Comparison of ENCODE assay signal across 25 cellular contexts in genomic region chr20:17586250-17586649, GRCh38. TPM values are rescaled to one million over a fixed set of nuclear protein-coding genes. Genes with fewer than 3 reads are reported as not detected.
"Had no signal": no experiment of that assay in that cellular context is flagged by ENCODE, and none has a peak within 500 bp of the region (broad histone marks: within the 10 kb centered on the region; RNA-seq: fewer than 3 reads in every experiment).

No MANE protein-coding gene starts in this region.

- DNase-seq: activated CD4-positive, alpha-beta T cell treated with anti-CD3 and anti-CD28 coated beads for 1 hour; activated CD4-positive, alpha-beta T cell treated with anti-CD3 and anti-CD28 coated beads, Interleukin-2, amount 50 U/mL, for 4 hours; activated CD8-positive, alpha-beta memory T cell treated with anti-CD3 and anti-CD28 coated beads, Interleukin-2, amount 50 U/mL, for 48 hours; activated naive CD4-positive, alpha-beta T cell; activated T-cell treated with anti-CD3 and anti-CD28 coated beads, Interleukin-2, amount 50 U/mL, for 4 hours; adrenal gland; colonic mucosa; esophagus squamous epithelium; heart right ventricle; kidney; lower lobe of right lung; mesendoderm; naive thymus-derived CD8-positive, alpha-beta T cell; ovary; right cardiac atrium; stimulated activated CD4-positive, alpha-beta T cell treated with anti-CD3 and anti-CD28 coated beads, Interleukin-1b, Interleukin-23, amount 100 ng/mL, for 48 hours; T-cell; WERI-Rb-1 had no signal

- H3K4me3 Mint-ChIP-seq: activated naive CD8-positive, alpha-beta T cell; activated T-cell treated with anti-CD3 and anti-CD28 coated beads, Interleukin-2, amount 50 U/mL, for 4 hours; central memory CD8-positive, alpha-beta T cell; naive thymus-derived CD8-positive, alpha-beta T cell; neural progenitor cell; stimulated activated naive CD8-positive, alpha-beta T cell treated with anti-CD3 and anti-CD28 coated beads, Interleukin-15, Interleukin-2, amounts not matched to agents 100 ng/mL and 50 ng/mL, for 24 hours; T-cell; T-helper 2 cell treated with Interferon-gamma antibody and Interleukin-4, amounts not matched to agents 5 μg/mL and 100 μg/mL, for 36 hours had no signal

- H3K27me3 ChIP-seq: adrenal gland, colonic mucosa, esophagus squamous epithelium, heart right ventricle, neural progenitor cell, ovary had no signal

- H3K27me3 Mint-ChIP-seq: activated naive CD8-positive, alpha-beta T cell; central memory CD8-positive, alpha-beta T cell; naive thymus-derived CD8-positive, alpha-beta T cell; stimulated activated naive CD8-positive, alpha-beta T cell treated with anti-CD3 and anti-CD28 coated beads, Interleukin-15, Interleukin-2, amounts not matched to agents 100 ng/mL and 50 ng/mL, for 24 hours; T-cell had no signal

- H3K4me1 ChIP-seq: colonic mucosa, neural progenitor cell, prostate gland had no signal

- H3K27ac Mint-ChIP-seq: activated naive CD8-positive, alpha-beta T cell; activated T-helper 2 cell treated with anti-CD3 and anti-CD28 coated beads, Interferon-gamma antibody, Interleukin-2, Interleukin-4, amounts not matched to agents 10 μg/mL and 5 μg/mL and 100 μg/mL, durations not matched to agents 14 hours and 24 hours and 36 hours; neural progenitor cell; stimulated activated naive CD8-positive, alpha-beta T cell treated with anti-CD3 and anti-CD28 coated beads, Interleukin-15, Interleukin-2, amounts not matched to agents 100 ng/mL and 50 ng/mL, for 24 hours; T-cell; T-helper 2 cell treated with Interferon-gamma antibody and Interleukin-4, amounts not matched to agents 5 μg/mL and 100 μg/mL, for 36 hours had no signal

- H3K9ac ChIP-seq: neural progenitor cell had no signal

- H2AFZ ChIP-seq: neural progenitor cell had no signal

- H3K36me3 ChIP-seq: adrenal gland, colonic mucosa, lower lobe of right lung, neural progenitor cell, ovary, prostate gland, WERI-Rb-1 had no signal

- H3K9me3 ChIP-seq: adrenal gland, colonic mucosa, esophagus squamous epithelium, heart right ventricle, lower lobe of right lung, ovary, prostate gland had no signal

- H3K4me3 ChIP-seq: adrenal gland, colonic mucosa, esophagus squamous epithelium, heart right ventricle, lower lobe of right lung, neural progenitor cell, ovary, prostate gland had no signal

- H3K4me2 ChIP-seq: neural progenitor cell had no signal

- H3K27ac ChIP-seq: adrenal gland, colonic mucosa, heart right ventricle, lower lobe of right lung, neural progenitor cell, ovary, WERI-Rb-1 had no signal

- H3K9me3 Mint-ChIP-seq: activated T-cell treated with anti-CD3 and anti-CD28 coated beads, Interleukin-2, amount 50 U/mL, for 4 hours; activated T-helper 2 cell treated with anti-CD3 and anti-CD28 coated beads, Interferon-gamma antibody, Interleukin-2, Interleukin-4, amounts not matched to agents 10 μg/mL and 5 μg/mL and 100 μg/mL, durations not matched to agents 14 hours and 24 hours and 36 hours; central memory CD8-positive, alpha-beta T cell; naive thymus-derived CD8-positive, alpha-beta T cell; neural progenitor cell; stimulated activated naive CD8-positive, alpha-beta T cell treated with anti-CD3 and anti-CD28 coated beads, Interleukin-15, Interleukin-2, amounts not matched to agents 100 ng/mL and 50 ng/mL, for 24 hours; T-cell; T-helper 2 cell treated with Interferon-gamma antibody and Interleukin-4, amounts not matched to agents 5 μg/mL and 100 μg/mL, for 36 hours had no signal

- ATAC-seq: activated T-cell treated with anti-CD3 and anti-CD28 coated beads, Interleukin-2, amount 50 U/mL, for 4 hours; heart right ventricle; lower lobe of right lung; naive thymus-derived CD8-positive, alpha-beta T cell; right cardiac atrium; T-cell had no signal

RNA-seq across cellular contexts. Expression of gene BFSP1, which starts 55.1 kb away (rescaled TPM):
- total RNA-seq: naive thymus-derived CD8-positive, alpha-beta T cell had no signal
